Comparison of ENCODE assay signal across 14 cellular contexts in the genomic region with DNA sequence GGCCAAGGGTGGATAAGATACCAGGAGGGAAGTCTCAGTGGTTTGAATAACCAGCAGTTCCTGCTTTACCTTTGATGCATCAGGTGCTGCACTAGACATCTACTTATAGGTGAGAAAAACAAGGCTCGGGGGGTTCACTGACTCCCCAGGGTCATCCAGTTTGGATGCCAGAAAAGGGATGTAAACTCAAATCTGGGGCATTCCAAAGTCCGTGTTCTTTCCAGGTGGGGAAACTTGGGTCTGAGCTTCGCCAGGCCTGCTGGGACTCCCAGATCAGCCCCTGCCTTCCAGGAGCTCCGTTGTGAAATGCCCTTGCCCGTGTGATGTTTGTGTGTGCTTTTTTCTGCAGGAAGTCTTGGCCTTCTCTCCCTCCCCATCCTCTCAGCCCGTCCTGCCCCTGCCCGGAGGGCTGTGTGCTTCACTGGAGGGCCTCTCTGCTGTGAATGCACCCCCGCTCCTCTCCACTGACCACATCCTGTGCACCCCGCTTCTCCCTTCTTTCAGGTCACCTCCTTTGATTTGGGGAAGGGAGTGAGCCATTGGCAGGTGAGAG. TPM values are rescaled to one million over a fixed set of nuclear protein-coding genes. Genes with fewer than 3 reads are reported as not detected.
A peak's percentile ranks its signal among the peaks of the same experiment; 100 is the strongest.
DNase-seq lines count a peak whose midpoint lies in the region; ATAC-seq and TF ChIP-seq lines count a peak whose summit lies in the region.
"Had no signal": no experiment of that assay in that cellular context is flagged by ENCODE, and none has a peak within 500 bp of the region (broad histone marks: within the 10 kb centered on the region; RNA-seq: fewer than 3 reads in every experiment).

No MANE protein-coding gene starts in this region.

- no peak overlapping the region for H2AFZ ChIP-seq in mesenchymal stem cell (ENCODE audit: low read depth, low read length)
- H2AFZ ChIP-seq: PC-9 had no signal

- TF ChIP-seq CTCF in endodermal cell (conservative IDR thresholded peaks at IDR 0.05) (no peak), tibial artery (IDR thresholded peaks at IDR 0.05) (no peak)

- peaks cover 9% of the 10 kb centered on the region for H3K4me1 ChIP-seq in endodermal cell (ENCODE audit: control insufficient read depth, insufficient read depth, low read length)
- H3K4me1 ChIP-seq in mesenchymal stem cell (ENCODE audit: control insufficient read depth, insufficient read depth, low read depth, low read length): peaks cover 44% of the 10 kb centered on the region
- peaks cover 0 to 53% (median 42%) of the 10 kb centered on the region in 4 donors for H3K4me1 ChIP-seq in tibial artery

- no peak overlapping the region for H2BK120ac ChIP-seq in mesenchymal stem cell (ENCODE audit: low read depth, low read length)

- H2AK5ac ChIP-seq in mesenchymal stem cell (ENCODE audit: low read length, severe bottlenecking): peak overlapping the region; percentile 51

- H2BK15ac ChIP-seq in mesenchymal stem cell (ENCODE audit: low read depth, poor library complexity, severe bottlenecking): no peak overlapping the region

- no peaks in the 10 kb centered on the region for H3K36me3 Mint-ChIP-seq in activated CD4-positive, alpha-beta T cell treated with anti-CD3 and anti-CD28 coated beads for 36 hours (ENCODE audit: low read depth)
- H3K36me3 Mint-ChIP-seq in endodermal cell (ENCODE audit: low read depth): peaks cover 15% of the 10 kb centered on the region
- H3K36me3 Mint-ChIP-seq in effector memory CD8-positive, alpha-beta T cell (ENCODE audit: insufficient read depth): no peaks in the 10 kb centered on the region
- H3K36me3 Mint-ChIP-seq: activated naive CD4-positive, alpha-beta T cell treated with anti-CD3 and anti-CD28 coated beads, Interleukin-2, amount 50 U/mL, for 72 hours had no signal

- DNase-seq in activated CD4-positive, alpha-beta T cell treated with anti-CD3 and anti-CD28 coated beads for 36 hours: peak; percentile 17
- no peak for DNase-seq in activated CD4-positive, alpha-beta T cell treated with anti-CD3 and anti-CD28 coated beads for 1 hour
- no peak for DNase-seq in endodermal cell
- DNase-seq in mesenchymal stem cell: no peak
- no peak for DNase-seq in tibial artery
- DNase-seq in effector memory CD8-positive, alpha-beta T cell: no peak
- DNase-seq in activated CD8-positive, alpha-beta memory T cell treated with anti-CD3 and anti-CD28 coated beads for 24 hours: no peak
- DNase-seq: activated CD4-positive, alpha-beta T cell treated with anti-CD3 and anti-CD28 coated beads, Interleukin-2, amount 50 U/mL, for 48 hours; effector CD4-positive, alpha-beta T cell; T-helper 2 cell had no signal

- H4K91ac ChIP-seq in mesenchymal stem cell (ENCODE audit: low read length): no peak overlapping the region

- no peaks in the 10 kb centered on the region for H3K36me3 ChIP-seq in endodermal cell (ENCODE audit: control insufficient read depth, insufficient read depth, low read length)
- peaks cover 0 to 6% of the 10 kb centered on the region in 2 experiments for H3K36me3 ChIP-seq in mesenchymal stem cell (ENCODE audit: control insufficient read depth in 1 of 2, insufficient read depth in 2 of 2, low read depth in 1 of 2, low read length in 2 of 2)
- H3K36me3 ChIP-seq in tibial artery: no peaks in the 10 kb centered on the region

- POLR2A ChIA-PET in activated CD4-positive, alpha-beta T cell treated with anti-CD3 and anti-CD28 coated beads for 36 hours (lab: Charles Lee): no interaction called here

- WGBS in endodermal cell (ENCODE audit: insufficient coverage in 1 of 2, insufficient read length in 1 of 2), 2 experiments: 84 to 86% methylated on average over 5 to 9 of the region's 9 CpGs
- 88% methylated on average over 4 of the region's 9 CpGs for WGBS in mesenchymal stem cell

- peak overlapping the region; percentile 40 for H3K4me2 ChIP-seq in mesenchymal stem cell (ENCODE audit: low read length, poor library complexity, severe bottlenecking)
- H3K4me2 ChIP-seq: PC-9 had no signal

- peak overlapping the region; percentile 21 for H2BK5ac ChIP-seq in mesenchymal stem cell (ENCODE audit: low read depth, low read length, poor library complexity, severe bottlenecking)

- H2BK12ac ChIP-seq in mesenchymal stem cell (ENCODE audit: low read length in 2 of 2): no peak overlapping the region

- H3K27me3 ChIP-seq in endodermal cell (ENCODE audit: control insufficient read depth, insufficient read depth, low read length, poor library complexity, severe bottlenecking) (no peaks in the 10 kb centered on the region), mesenchymal stem cell (ENCODE audit: control insufficient read depth in 1 of 2, insufficient read depth in 1 of 2, low read length in 2 of 2) (peaks cover 0 to 3% of the 10 kb centered on the region in 2 experiments), tibial artery (peaks cover 0 to 3% of the 10 kb centered on the region in 2 donors)

- CTCF ChIA-PET in activated CD4-positive, alpha-beta T cell treated with anti-CD3 and anti-CD28 coated beads for 36 hours (lab: Charles Lee): interaction anchor here (0.6 to 1.0 kb wide), 2 partner anchors 13 to 181 kb away, joined by 3 to 7 read pairs; no protein-coding TSS in a partner anchor

- H3K79me1 ChIP-seq in mesenchymal stem cell (replicated peaks; ENCODE audit: low read length, poor library complexity, severe bottlenecking): peaks cover 20% of the 10 kb centered on the region

- no peaks in the 10 kb centered on the region for H3K9me3 ChIP-seq in endodermal cell (ENCODE audit: control insufficient read depth, low read length)
- peaks cover 6% of the 10 kb centered on the region for H3K9me3 ChIP-seq in mesenchymal stem cell (ENCODE audit: control insufficient read depth, low read length)
- no peaks in the 10 kb centered on the region for H3K9me3 ChIP-seq in tibial artery

- no peak overlapping the region for H3K14ac ChIP-seq in mesenchymal stem cell (ENCODE audit: low read length in 2 of 2)

- no peak overlapping the region for H3K27ac ChIP-seq in endodermal cell (ENCODE audit: low read depth, low read length)
- H3K27ac ChIP-seq in mesenchymal stem cell (ENCODE audit: low read length, poor library complexity, severe bottlenecking): peak overlapping the region; percentile 86
- H3K27ac ChIP-seq in tibial artery: peak overlapping the region; percentile 87 to 89
- H3K27ac ChIP-seq: 22Rv1, PC-9 had no signal

- H3K4ac ChIP-seq in mesenchymal stem cell (ENCODE audit: low read depth in 1 of 2, low read length in 2 of 2): no peak overlapping the region

- H3K9ac ChIP-seq in endodermal cell (ENCODE audit: extremely low read depth, low read length, poor library complexity, severe bottlenecking) (no peak overlapping the region), mesenchymal stem cell (ENCODE audit: low read length) (no peak overlapping the region)

- no peak overlapping the region for H3K27ac Mint-ChIP-seq in activated CD4-positive, alpha-beta T cell treated with anti-CD3 and anti-CD28 coated beads for 36 hours
- H3K27ac Mint-ChIP-seq in endodermal cell: peak overlapping the region; percentile 48
- no peak overlapping the region for H3K27ac Mint-ChIP-seq in effector memory CD8-positive, alpha-beta T cell
- H3K27ac Mint-ChIP-seq: activated naive CD4-positive, alpha-beta T cell treated with anti-CD3 and anti-CD28 coated beads, Interleukin-2, amount 50 U/mL, for 72 hours had no signal

- no peaks in the 10 kb centered on the region for H3K9me3 Mint-ChIP-seq in activated CD4-positive, alpha-beta T cell treated with anti-CD3 and anti-CD28 coated beads for 36 hours (ENCODE audit: low read depth)
- no peaks in the 10 kb centered on the region for H3K9me3 Mint-ChIP-seq in endodermal cell
- H3K9me3 Mint-ChIP-seq in effector memory CD8-positive, alpha-beta T cell: no peaks in the 10 kb centered on the region
- H3K9me3 Mint-ChIP-seq: activated naive CD4-positive, alpha-beta T cell treated with anti-CD3 and anti-CD28 coated beads, Interleukin-2, amount 50 U/mL, for 72 hours had no signal

- H3K4me3 Mint-ChIP-seq in activated CD4-positive, alpha-beta T cell treated with anti-CD3 and anti-CD28 coated beads for 36 hours: no peak overlapping the region
- no peak overlapping the region for H3K4me3 Mint-ChIP-seq in endodermal cell
- H3K4me3 Mint-ChIP-seq in effector memory CD8-positive, alpha-beta T cell: peak overlapping the region in 1 of 2 donors; percentile 12

- H3K4me3 ChIP-seq in endodermal cell (ENCODE audit: low read length) (no peak overlapping the region), mesenchymal stem cell (ENCODE audit: insufficient read depth in 1 of 2, low read depth in 1 of 2, low read length in 2 of 2) (no peak overlapping the region), tibial artery (peak overlapping the region in 1 of 2 donors; percentile 9)
- H3K4me3 ChIP-seq: PC-9 had no signal

- no peak overlapping the region for H3K23ac ChIP-seq in mesenchymal stem cell (ENCODE audit: low read length in 2 of 2)

- H3K18ac ChIP-seq in mesenchymal stem cell (ENCODE audit: low read depth in 1 of 2, low read length in 2 of 2): no peak overlapping the region

- ATAC-seq in activated CD4-positive, alpha-beta T cell treated with anti-CD3 and anti-CD28 coated beads for 36 hours: no peak
- ATAC-seq in effector memory CD8-positive, alpha-beta T cell (replicated peaks): no peak
- ATAC-seq in GM19328 (IDR thresholded peaks at IDR 0.05; ENCODE audit: unreplicated experiment): no peak

- H4K8ac ChIP-seq in mesenchymal stem cell (ENCODE audit: low read length): no peak overlapping the region

- peaks cover 20% of the 10 kb centered on the region for H3K27me3 Mint-ChIP-seq in activated CD4-positive, alpha-beta T cell treated with anti-CD3 and anti-CD28 coated beads for 36 hours
- no peaks in the 10 kb centered on the region for H3K27me3 Mint-ChIP-seq in endodermal cell (ENCODE audit: insufficient read depth)
- H3K27me3 Mint-ChIP-seq in effector memory CD8-positive, alpha-beta T cell: peaks cover 21 to 40% of the 10 kb centered on the region in 2 donors

- H3K4me1 Mint-ChIP-seq in activated CD4-positive, alpha-beta T cell treated with anti-CD3 and anti-CD28 coated beads for 36 hours: peaks cover 13% of the 10 kb centered on the region
- peaks cover 49% of the 10 kb centered on the region for H3K4me1 Mint-ChIP-seq in endodermal cell
- H3K4me1 Mint-ChIP-seq in effector memory CD8-positive, alpha-beta T cell (ENCODE audit: low read depth in 2 of 2): peaks cover 0 to 6% of the 10 kb centered on the region in 2 donors

- intact Hi-C loops in activated CD4-positive, alpha-beta T cell treated with anti-CD3 and anti-CD28 coated beads for 36 hours (cut with DNase I, micrococcal nuclease): no loop called here
- intact Hi-C loops in tibial artery (cut with DNase I; ENCODE audit: low total_unique reads): no loop called here

RNA-seq across cellular contexts. Expression of gene TSPAN9, which starts 42.1 kb away (rescaled TPM):
- total RNA-seq in activated CD4-positive, alpha-beta T cell treated with anti-CD3 and anti-CD28 coated beads for 36 hours: 1 to 10 TPM in 1 of 2 experiments, under 1 TPM in 1; 0.82 to 1.3 TPM
- 10 to 100 TPM; 31.9 to 80.8 TPM for total RNA-seq in endodermal cell
- 18.8 TPM for polyA plus RNA-seq in endodermal cell (2013, experiment 1 of 2)
- polyA plus RNA-seq in endodermal cell (2013, experiment 2 of 2): 19.0 TPM
- 22.0 TPM for polyA plus RNA-seq in mesenchymal stem cell (2013, experiment 1 of 2)
- polyA plus RNA-seq in mesenchymal stem cell (2013, experiment 2 of 2): 21.7 TPM

Comparison
In these comparisons a context has a peak if more than half of its experiments do, and no peak if none do; other contexts are left out.
1. RNA of gene TSPAN9, which starts 42.1 kb away (total RNA-seq): 31.9 to 80.8 TPM in endodermal cell; 0.82 to 1.3 TPM in activated CD4-positive, alpha-beta T cell treated with anti-CD3 and anti-CD28 coated beads for 36 hours; every median in the first group is over 10 times any median in the second.